Comparison of ENCODE assay signal across 8 cellular contexts in genomic region chr4:2570551-2571222, GRCh38. TPM values are rescaled to one million over a fixed set of nuclear protein-coding genes. Genes with fewer than 3 reads are reported as not detected.
DNase-seq lines count a peak whose midpoint lies in the region; ATAC-seq and TF ChIP-seq lines count a peak whose summit lies in the region.

No MANE protein-coding gene starts in this region.

- peak; percentile 81 for ATAC-seq in GM18511 (IDR thresholded peaks at IDR 0.05; ENCODE audit: unreplicated experiment)
- ATAC-seq in HG03108 (IDR thresholded peaks at IDR 0.05; ENCODE audit: unreplicated experiment), result peak; percentile 75
- peak; percentile 99 for ATAC-seq in activated T-cell treated with anti-CD3 and anti-CD28 coated beads, Interleukin-2, amount 50 U/mL, for 72 hours (replicated peaks in 1 of 2)

- peaks cover 10% of the 10 kb centered on the region for H3K4me1 ChIP-seq in neural progenitor cell

- no peaks in the 10 kb centered on the region for H3K27me3 Mint-ChIP-seq in activated T-cell treated with anti-CD3 and anti-CD28 coated beads, Interleukin-2, amount 50 U/mL, for 72 hours (ENCODE audit: low read depth)
- peaks cover 4% of the 10 kb centered on the region for H3K27me3 Mint-ChIP-seq in neural progenitor cell (ENCODE audit: insufficient read depth, low read depth)

- H3K9me3 Mint-ChIP-seq in activated T-cell treated with anti-CD3 and anti-CD28 coated beads, Interleukin-2, amount 50 U/mL, for 72 hours, result no peaks in the 10 kb centered on the region
- H3K9me3 Mint-ChIP-seq in neural progenitor cell, result peaks cover under 1% of the 10 kb centered on the region

- peak overlapping the region; percentile 72 for H3K4me3 Mint-ChIP-seq in activated T-cell treated with anti-CD3 and anti-CD28 coated beads, Interleukin-2, amount 50 U/mL, for 72 hours
- no peak overlapping the region for H3K4me3 Mint-ChIP-seq in neural progenitor cell

- H2AFZ ChIP-seq in neural progenitor cell (replicated peaks), result no peak overlapping the region

- H3K4me1 Mint-ChIP-seq in activated T-cell treated with anti-CD3 and anti-CD28 coated beads, Interleukin-2, amount 50 U/mL, for 72 hours (ENCODE audit: low read depth), result peaks cover 65% of the 10 kb centered on the region
- H3K4me1 Mint-ChIP-seq in neural progenitor cell, result peaks cover 27% of the 10 kb centered on the region

- H3K9ac ChIP-seq in neural progenitor cell, result peak overlapping the region; percentile 52

- no peak overlapping the region for H3K4me3 ChIP-seq in neural progenitor cell

- H3K9me3 ChIP-seq in neural progenitor cell (ENCODE audit: low read depth), result no peaks in the 10 kb centered on the region

- peaks cover 0 to 4% of the 10 kb centered on the region in 2 donors for H3K36me3 Mint-ChIP-seq in activated T-cell treated with anti-CD3 and anti-CD28 coated beads, Interleukin-2, amount 50 U/mL, for 72 hours (ENCODE audit: insufficient read depth in 2 of 2)
- peaks cover 27% of the 10 kb centered on the region for H3K36me3 Mint-ChIP-seq in neural progenitor cell

- H3K79me2 ChIP-seq in neural progenitor cell (ENCODE audit: low read depth), result peaks cover 100% of the 10 kb centered on the region

- H3F3A ChIP-seq in neural progenitor cell (ENCODE audit: low read depth), result no peaks in the 10 kb centered on the region

- H3K27ac Mint-ChIP-seq in activated T-cell treated with anti-CD3 and anti-CD28 coated beads, Interleukin-2, amount 50 U/mL, for 72 hours, result peak overlapping the region; percentile 99
- H3K27ac Mint-ChIP-seq in neural progenitor cell, result no peak overlapping the region

- no peak for TF ChIP-seq CTCF in neural progenitor cell (IDR thresholded peaks at IDR 0.05)

- DNase-seq in activated T-cell treated with anti-CD3 and anti-CD28 coated beads, Interleukin-2, amount 50 U/mL, for 72 hours, result peak; percentile 75
- DNase-seq in neural progenitor cell (ENCODE audit: low spot score) (no peak), NCI-H2029 (lab: John Stamatoyannopoulos, UW) (no peak), dedifferentiated amniotic fluid mesenchymal stem cell (ENCODE audit: extremely low spot score) (no peak), islet precursor cell (no peak)
- DNase-seq in NK-92 treated with Interleukin-12 subunit alpha and Interleukin-12 subunit beta, amount 100 ng/mL, for 24 hours (lab: John Stamatoyannopoulos, UW), result no peak

- H3K27me3 ChIP-seq in neural progenitor cell, result no peaks in the 10 kb centered on the region

- peak overlapping the region; percentile 49 for H3K27ac ChIP-seq in neural progenitor cell

- peaks cover 80% of the 10 kb centered on the region for H4K20me1 ChIP-seq in neural progenitor cell (ENCODE audit: low read depth)

- no peak overlapping the region for H3K4me2 ChIP-seq in neural progenitor cell

- no peaks in the 10 kb centered on the region for H3K36me3 ChIP-seq in neural progenitor cell

RNA-seq across cellular contexts. Expression of gene FAM193A, which starts 34.2 kb away (rescaled TPM):
- total RNA-seq in activated T-cell treated with anti-CD3 and anti-CD28 coated beads, Interleukin-2, amount 50 U/mL, for 72 hours, result 10 to 100 TPM; 36.2 to 36.5 TPM
- 22.5 and 29.1 TPM in 2 replicates for total RNA-seq in neural progenitor cell (ENCODE audit: low replicate concordance)

Comparison
In these comparisons a context has a peak if more than half of its experiments do, and no peak if none do; other contexts are left out.
1. DNase-seq: peak in activated T-cell treated with anti-CD3 and anti-CD28 coated beads, Interleukin-2, amount 50 U/mL, for 72 hours (2 of 2); none in neural progenitor cell (single experiment), NCI-H2029 (single experiment), dedifferentiated amniotic fluid mesenchymal stem cell (single experiment), islet precursor cell (single experiment) and NK-92 treated with Interleukin-12 subunit alpha and Interleukin-12 subunit beta, amount 100 ng/mL, for 24 hours (single experiment).
2. Peak in every context shown above with its lines, with median percentiles within 50 percentile points of each other: ATAC-seq.